Comparison of ENCODE assay signal across 12 cellular contexts in genomic region chr17:77403854-77404253, GRCh38.
DNase-seq lines count a peak whose midpoint lies in the region; ATAC-seq, FAIRE-seq and TF ChIP-seq lines count a peak whose summit lies in the region.
"Had no signal": no experiment of that assay in that cellular context is flagged by ENCODE, and none has a peak within 500 bp of the region (broad histone marks: within the 10 kb centered on the region; RNA-seq: fewer than 3 reads in every experiment).

No MANE protein-coding gene starts in this region.

- H3K9me3 ChIP-seq in T-helper 17 cell (ENCODE audit: control insufficient read depth, low read length, poor library complexity, severe bottlenecking) (no peaks in the 10 kb centered on the region), gastroesophageal sphincter (no peaks in the 10 kb centered on the region), suprapubic skin (no peaks in the 10 kb centered on the region)

- no peaks in the 10 kb centered on the region for H3K27me3 Mint-ChIP-seq in activated T-cell treated with anti-CD3 and anti-CD28 coated beads, Interleukin-2, amount 50 U/mL, for 24 hours
- no peaks in the 10 kb centered on the region for H3K27me3 Mint-ChIP-seq in T-helper 17 cell

- DNase-seq in activated T-cell treated with anti-CD3 and anti-CD28 coated beads, Interleukin-2, amount 50 U/mL, for 24 hours: no peak
- no peak for DNase-seq in activated T-cell treated with anti-CD3 and anti-CD28 coated beads, Interleukin-2, amount 50 U/mL, for 1 hour
- no peak for DNase-seq in T-helper 17 cell
- DNase-seq in suprapubic skin (ENCODE audit: low spot score in 2 of 2): no peak
- DNase-seq in brain microvascular endothelial cell: no peak
- no peak for DNase-seq in GM12892 (ENCODE audit: insufficient read length)
- DNase-seq: activated CD4-positive, CD25-positive, alpha-beta regulatory T cell treated with anti-CD3 and anti-CD28 coated beads, Interleukin-2, amount 50 U/mL, for 72 hours; Kasumi-1; SHP77 had no signal

- no peak for ATAC-seq in T-helper 17 cell
- no peak for ATAC-seq in gastroesophageal sphincter
- ATAC-seq in GM19351 (IDR thresholded peaks at IDR 0.05; ENCODE audit: unreplicated experiment): no peak

- H3K4me3 ChIP-seq in gastroesophageal sphincter: no peak overlapping the region
- H3K4me3 ChIP-seq in suprapubic skin: no peak overlapping the region
- H3K4me3 ChIP-seq in brain microvascular endothelial cell (ENCODE audit: low read depth, low read length): no peak overlapping the region

- TF ChIP-seq EP300 in gastroesophageal sphincter (IDR thresholded peaks at IDR 0.05) (no peak), suprapubic skin (IDR thresholded peaks at IDR 0.05) (no peak)

- no peak for TF ChIP-seq CTCF in gastroesophageal sphincter (IDR thresholded peaks at IDR 0.05)
- no peak for TF ChIP-seq CTCF in suprapubic skin (IDR thresholded peaks at IDR 0.05)
- no peak for TF ChIP-seq CTCF in brain microvascular endothelial cell (IDR thresholded peaks at IDR 0.05; ENCODE audit: low read depth, low read length, missing control alignments)

- H3K4me1 Mint-ChIP-seq in activated T-cell treated with anti-CD3 and anti-CD28 coated beads, Interleukin-2, amount 50 U/mL, for 24 hours (ENCODE audit: low read depth): peaks cover 97% of the 10 kb centered on the region
- H3K4me1 Mint-ChIP-seq in T-helper 17 cell: peaks cover 74% of the 10 kb centered on the region

- H3K27ac ChIP-seq in gastroesophageal sphincter (peak overlapping the region; percentile 62 to 96 (median 92)), suprapubic skin (peak overlapping the region; percentile 17), brain microvascular endothelial cell (no peak overlapping the region)

- in situ Hi-C loops in brain microvascular endothelial cell (cut with HindIII; ENCODE audit: low pct_ligation_motif_present, low sequenced_read_pairs): no loop called here

- peak overlapping the region; percentile 97 for H3K27ac Mint-ChIP-seq in activated T-cell treated with anti-CD3 and anti-CD28 coated beads, Interleukin-2, amount 50 U/mL, for 24 hours
- peak overlapping the region; percentile 99 for H3K27ac Mint-ChIP-seq in T-helper 17 cell

- H3K27me3 ChIP-seq in gastroesophageal sphincter (no peaks in the 10 kb centered on the region), suprapubic skin (no peaks in the 10 kb centered on the region), brain microvascular endothelial cell (replicated peaks) (no peaks in the 10 kb centered on the region)

- WGBS in gastroesophageal sphincter (ENCODE audit: low coverage in 1 of 2), 2 donors: 35 to 45% methylated on average over 8 to 9 of the region's 9 CpGs
- 81% methylated on average over 9 of the region's 9 CpGs for WGBS in suprapubic skin

- peaks cover 0 to 100% (median 62%) of the 10 kb centered on the region in 3 donors for H3K4me1 ChIP-seq in gastroesophageal sphincter
- H3K4me1 ChIP-seq in suprapubic skin: peaks cover 65% of the 10 kb centered on the region

- TF ChIP-seq POLR2A in gastroesophageal sphincter (IDR thresholded peaks at IDR 0.05) (no peak), suprapubic skin (IDR thresholded peaks at IDR 0.05) (no peak), GM12892 (IDR thresholded peaks at IDR 0.05; ENCODE audit: low read depth, low read length) (no peak)

- H3K4me3 Mint-ChIP-seq in activated T-cell treated with anti-CD3 and anti-CD28 coated beads, Interleukin-2, amount 50 U/mL, for 24 hours: peak overlapping the region; percentile 86
- peak overlapping the region; percentile 97 for H3K4me3 Mint-ChIP-seq in T-helper 17 cell

- H3K9me3 Mint-ChIP-seq in activated T-cell treated with anti-CD3 and anti-CD28 coated beads, Interleukin-2, amount 50 U/mL, for 24 hours: no peaks in the 10 kb centered on the region

- peaks cover 26% of the 10 kb centered on the region for H3K36me3 Mint-ChIP-seq in activated T-cell treated with anti-CD3 and anti-CD28 coated beads, Interleukin-2, amount 50 U/mL, for 24 hours (ENCODE audit: low read depth)
- peaks cover 10% of the 10 kb centered on the region for H3K36me3 Mint-ChIP-seq in T-helper 17 cell (ENCODE audit: low read depth)

- no peak for FAIRE-seq in GM12892 (lab: Jason Lieb, UNC)
- FAIRE-seq: H54 had no signal

- H3K36me3 ChIP-seq in gastroesophageal sphincter: peaks cover 0 to 17% of the 10 kb centered on the region in 2 donors
- H3K36me3 ChIP-seq in suprapubic skin: peaks cover 26% of the 10 kb centered on the region
- H3K36me3 ChIP-seq in brain microvascular endothelial cell (replicated peaks): peaks cover 24% of the 10 kb centered on the region
